26 cellular contexts compared by ENCODE assay signal in genomic region chr2:212923393-212923792, GRCh38.
DNase-seq lines count a peak whose midpoint lies in the region; ATAC-seq and TF ChIP-seq lines count a peak whose summit lies in the region.
"Had no signal": no experiment of that assay in that cellular context is flagged by ENCODE, and none has a peak within 500 bp of the region (broad histone marks: within the 10 kb centered on the region; RNA-seq: fewer than 3 reads in every experiment).

No MANE protein-coding gene starts in this region.

- no peaks in the 10 kb centered on the region for H3K36me3 Mint-ChIP-seq in MCF 10A (ENCODE audit: insufficient read depth, unreplicated experiment)

- no peak for ATAC-seq in GM18511 (IDR thresholded peaks at IDR 0.05; ENCODE audit: unreplicated experiment)

- H3K27me3 Mint-ChIP-seq in MCF 10A (ENCODE audit: insufficient read depth, unreplicated experiment): no peaks in the 10 kb centered on the region
- H3K27me3 Mint-ChIP-seq: CD4-positive, CD25-positive, alpha-beta regulatory T cell had no signal

- DNase-seq in MCF 10A (ENCODE audit: unreplicated experiment) (peak; percentile 66), epithelial cell of prostate (ENCODE audit: low read depth, low spot score) (no peak), kidney glomerular epithelial cell (lab: John Stamatoyannopoulos, UW) (peak; percentile 11), NCI-H526 (lab: John Stamatoyannopoulos, UW) (no peak), AML-193 (lab: John Stamatoyannopoulos, UW) (no peak)
- DNase-seq in activated CD4-positive, alpha-beta T cell treated with anti-CD3 and anti-CD28 coated beads for 48 hours: no peak
- DNase-seq: 8988T; CD4-positive, CD25-positive, alpha-beta regulatory T cell; DMS153; GOT3; Kasumi-1; MV-4-11; NCI-H1105; NCI-H1436 treated with DMSO at 0.1 percent for 48 hours; NCI-H187 treated with DMSO at 0.1 percent for 48 hours; NCI-H2171 treated with DMSO at 0.1 percent for 48 hours; NCI-H345; NCI-H524 treated with DMSO at 0.1 percent for 48 hours; NCI-H82; NK-92 treated with Interleukin-12 subunit alpha and Interleukin-12 subunit beta, amount 100 ng/mL, for 24 hours; SIG-M5 had no signal

- H3K27ac Mint-ChIP-seq in MCF 10A (ENCODE audit: low read depth, unreplicated experiment): peak overlapping the region; percentile 96

- H3K9me3 Mint-ChIP-seq in MCF 10A (ENCODE audit: unreplicated experiment): no peaks in the 10 kb centered on the region

- CTCF ChIA-PET in MCF 10A (lab: Yijun Ruan, JAX): interaction anchor here (0.7 kb wide), 1 partner anchor 12 kb away, joined by 3 read pairs; no protein-coding TSS in a partner anchor

- no peak for TF ChIP-seq RAD21 in Ishikawa (IDR thresholded peaks at IDR 0.05; ENCODE audit: low read depth)

- BruUV-seq in MCF 10A (replicated peaks; lab: Mats Ljungman, UMichigan): no TSS peak

- H3K27ac ChIP-seq in epithelial cell of prostate: peak overlapping the region; percentile 56
- H3K27ac ChIP-seq: BLaER1, HL-60, SK-N-MC had no signal

- H3K4me3 Mint-ChIP-seq in MCF 10A (ENCODE audit: unreplicated experiment): no peak overlapping the region
- H3K4me3 Mint-ChIP-seq: CD4-positive, CD25-positive, alpha-beta regulatory T cell had no signal

- no peak for TF ChIP-seq CTCF in MCF 10A (IDR thresholded peaks at IDR 0.05; ENCODE audit: unreplicated experiment)

- intact Hi-C loops in MCF 10A (cut with micrococcal nuclease): no loop called here

- H3K4me1 Mint-ChIP-seq in MCF 10A (ENCODE audit: insufficient read depth, unreplicated experiment): peaks cover 34% of the 10 kb centered on the region

- TF ChIP-seq EP300 in Ishikawa (IDR thresholded peaks at IDR 0.05; ENCODE audit: borderline replicate concordance): peak; percentile 78

- POLR2A ChIA-PET in MCF 10A (lab: Yijun Ruan, JAX): interaction anchor here (0.5 to 1.9 kb wide), 6 partner anchors 10 to 226 kb away, joined by 3 to 7 read pairs (median 3); no protein-coding TSS in a partner anchor

TF ChIP-seq in Ishikawa, 13 proteins besides CTCF, POLR2A, EP300 and RAD21:
- TF ChIP-seq MAX (IDR thresholded peaks at IDR 0.05) (no peak), FOXM1 (IDR thresholded peaks at IDR 0.05; ENCODE audit: borderline replicate concordance, low read depth) (peak; percentile 56; the same call in 1 of the 2 replicates), TCF12 (IDR thresholded peaks at IDR 0.05; ENCODE audit: low read depth) (peak; percentile 70), CEBPB (IDR thresholded peaks at IDR 0.05) (peak; percentile 81), USF1 (IDR thresholded peaks at IDR 0.05) (no peak), TAF1 (IDR thresholded peaks at IDR 0.05; ENCODE audit: low read depth) (no peak), NFIC (IDR thresholded peaks at IDR 0.05) (peak; percentile 48; the same call in 1 of the 2 replicates), TEAD4 (IDR thresholded peaks at IDR 0.05) (peak; percentile 70), REST (IDR thresholded peaks at IDR 0.05; ENCODE audit: low read depth) (no peak)

Comparison
In these comparisons a context has a peak if more than half of its experiments do, and no peak if none do; other contexts are left out.
1. DNase-seq: peak in MCF 10A (single experiment) and kidney glomerular epithelial cell (single experiment); none in epithelial cell of prostate (single experiment), NCI-H526 (0 of 2), activated CD4-positive, alpha-beta T cell treated with anti-CD3 and anti-CD28 coated beads for 48 hours (single experiment) and AML-193 (0 of 2).